ENCODE assay signal across 10 cellular contexts in genomic region chr3:100042577-100042981, GRCh38.
DNase-seq lines count a peak whose midpoint lies in the region; ATAC-seq and TF ChIP-seq lines count a peak whose summit lies in the region.
"Had no signal": no experiment of that assay in that cellular context is flagged by ENCODE, and none has a peak within 500 bp of the region (broad histone marks: within the 10 kb centered on the region; RNA-seq: fewer than 3 reads in every experiment).

No MANE protein-coding gene starts in this region.

- H3K27me3 ChIP-seq in mucosa of rectum (ENCODE audit: control insufficient read depth in 2 of 2, insufficient read depth in 2 of 2, low read length in 2 of 2) (no peaks in the 10 kb centered on the region), upper lobe of left lung (no peaks in the 10 kb centered on the region)
- H3K27me3 ChIP-seq: neutrophil had no signal

- no peak overlapping the region for H3K9ac ChIP-seq in mucosa of rectum (ENCODE audit: low read depth in 1 of 2, low read length in 2 of 2)

- TF ChIP-seq EP300 in upper lobe of left lung (IDR thresholded peaks at IDR 0.05), result no peak

- ATAC-seq in upper lobe of left lung (ENCODE audit: low FRiP score in 2 of 2), result peak in 1 of 2 donors; percentile 1

- no peak overlapping the region for H3K4me3 ChIP-seq in mucosa of rectum (ENCODE audit: low read length in 2 of 2)
- H3K4me3 ChIP-seq in upper lobe of left lung, result no peak overlapping the region

- TF ChIP-seq CTCF in upper lobe of left lung (IDR thresholded peaks at IDR 0.05), result no peak

- H3K27ac ChIP-seq in mucosa of rectum (ENCODE audit: low read depth in 2 of 2, low read length in 2 of 2), result peak overlapping the region; percentile 73 to 82
- H3K27ac ChIP-seq in upper lobe of left lung, result peak overlapping the region; percentile 22 to 80 (median 76)
- H3K27ac ChIP-seq: neutrophil had no signal

- H3K36me3 ChIP-seq in mucosa of rectum (ENCODE audit: control insufficient read depth in 2 of 2, insufficient read depth in 2 of 2, low read length in 2 of 2) (no peaks in the 10 kb centered on the region), upper lobe of left lung (no peaks in the 10 kb centered on the region)
- H3K36me3 ChIP-seq: neutrophil had no signal

- no peak for TF ChIP-seq POLR2A in upper lobe of left lung (IDR thresholded peaks at IDR 0.05)

- H3K9me3 ChIP-seq in mucosa of rectum (ENCODE audit: control insufficient read depth in 2 of 2, low read length in 2 of 2), result no peaks in the 10 kb centered on the region
- no peaks in the 10 kb centered on the region for H3K9me3 ChIP-seq in upper lobe of left lung
- H3K9me3 ChIP-seq: neutrophil had no signal

- DNase-seq in NCI-H2196 (lab: John Stamatoyannopoulos, UW; ENCODE audit: unreplicated experiment) (peak; percentile 52), dedifferentiated amniotic fluid mesenchymal stem cell (ENCODE audit: extremely low spot score) (peak; percentile 58), upper lobe of left lung (no peak), NCI-H187 treated with DMSO at 0.1 percent for 48 hours (lab: John Stamatoyannopoulos, UW) (no peak), ecto neural progenitor cell (ENCODE audit: low spot score) (no peak), OCI-M1 (lab: John Stamatoyannopoulos, UW) (no peak)
- DNase-seq: NCI-H1417 treated with DMSO at 0.1 percent for 48 hours, T-helper 1 cell had no signal

- peaks cover 13 to 37% of the 10 kb centered on the region in 2 donors for H3K4me1 ChIP-seq in mucosa of rectum (ENCODE audit: control insufficient read depth in 2 of 2, insufficient read depth in 2 of 2, low read length in 2 of 2)
- peaks cover 23 to 44% (median 42%) of the 10 kb centered on the region in 4 donors for H3K4me1 ChIP-seq in upper lobe of left lung

- 83 to 89% methylated on average over 4 of the region's 4 CpGs for WGBS in upper lobe of left lung, 2 donors

Comparison
In these comparisons a context has a peak if more than half of its experiments do, and no peak if none do; other contexts are left out.
1. DNase-seq: peak in NCI-H2196 (single experiment) and dedifferentiated amniotic fluid mesenchymal stem cell (single experiment); none in upper lobe of left lung (0 of 2), NCI-H187 treated with DMSO at 0.1 percent for 48 hours (single experiment), ecto neural progenitor cell (single experiment) and OCI-M1 (single experiment).